In the genomic region with DNA sequence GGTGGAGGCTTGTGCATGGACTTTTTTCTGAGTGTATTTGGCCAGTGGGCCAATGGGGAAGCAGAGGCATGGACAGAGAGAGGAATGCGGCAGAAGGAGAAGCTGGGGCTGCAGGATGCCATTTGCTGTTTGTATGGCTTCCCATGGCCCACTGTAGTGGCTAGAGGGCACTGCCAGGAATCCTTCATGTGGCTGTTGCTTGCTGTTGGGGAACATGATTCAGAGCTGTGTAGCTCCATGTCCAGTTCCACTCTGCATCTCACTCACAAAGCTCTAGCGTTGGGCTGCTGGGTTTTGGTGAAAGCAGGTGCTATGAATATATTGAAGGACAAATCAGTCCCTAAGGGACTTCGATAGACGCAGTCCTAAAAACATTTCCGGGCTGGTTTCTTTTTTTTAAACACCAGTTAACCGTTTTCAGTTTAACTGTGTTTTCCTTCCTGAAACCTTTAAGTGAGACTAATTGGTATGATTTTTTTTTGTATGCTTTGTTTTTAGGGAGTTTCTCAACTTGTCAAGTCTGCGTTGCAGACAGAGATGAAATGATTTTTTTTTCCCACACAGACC, we compare ENCODE assay signal across 8 cellular contexts. TPM values are rescaled to one million over a fixed set of nuclear protein-coding genes. Genes with fewer than 3 reads are reported as not detected.
DNase-seq lines count a peak whose midpoint lies in the region; ATAC-seq, FAIRE-seq and TF ChIP-seq lines count a peak whose summit lies in the region.

No MANE protein-coding gene starts in this region.

- no peaks in the 10 kb centered on the region for H3K79me2 ChIP-seq in keratinocyte (ENCODE audit: control insufficient read depth, insufficient read depth, low read length)

- no peaks in the 10 kb centered on the region for H3K9me1 ChIP-seq in keratinocyte (ENCODE audit: control insufficient read depth, extremely low read depth, insufficient read depth, low read length)

- no peak for DNase-seq in T-helper 2 cell treated with Interferon-gamma antibody and Interleukin-4, amounts not matched to agents 5 μg/mL and 100 μg/mL, for 36 hours (ENCODE audit: low spot score)
- DNase-seq in keratinocyte (ENCODE audit: low read depth, low spot score) (no peak), NCI-H345 (lab: John Stamatoyannopoulos, UW) (no peak), OCI-M2 (lab: John Stamatoyannopoulos, UW; ENCODE audit: unreplicated experiment) (no peak), DMS 273 (lab: John Stamatoyannopoulos, UW; ENCODE audit: unreplicated experiment) (no peak), SIG-M5 (lab: John Stamatoyannopoulos, UW) (no peak)

- H3K9me3 ChIP-seq in keratinocyte (ENCODE audit: control insufficient read depth, low read depth, low read length), result no peaks in the 10 kb centered on the region

- no peak overlapping the region for H3K27ac ChIP-seq in keratinocyte (ENCODE audit: control insufficient read depth, insufficient read depth, low read length)

- no peaks in the 10 kb centered on the region for H3K27me3 ChIP-seq in keratinocyte (ENCODE audit: control insufficient read depth, extremely low read depth, insufficient read depth, low read length)

- H3K36me3 ChIP-seq in keratinocyte (ENCODE audit: control insufficient read depth in 2 of 2, extremely low read depth in 1 of 2, insufficient read depth in 2 of 2, low read length in 2 of 2), result no peaks in the 10 kb centered on the region

- peaks cover 65% of the 10 kb centered on the region for H3K4me1 ChIP-seq in keratinocyte (ENCODE audit: control insufficient read depth, extremely low read depth, insufficient read depth, low read length)

- no peak overlapping the region for H2AFZ ChIP-seq in keratinocyte (ENCODE audit: control insufficient read depth, low read length)

- peak overlapping the region; percentile 82 for H3K27ac Mint-ChIP-seq in T-helper 2 cell treated with Interferon-gamma antibody and Interleukin-4, amounts not matched to agents 5 μg/mL and 100 μg/mL, for 36 hours

- dilution Hi-C loops in keratinocyte (cut with MboI; ENCODE audit: extremely low pct_ligation_motif_present, low sequenced_read_pairs), result no loop called here

- H4K20me1 ChIP-seq in keratinocyte (ENCODE audit: control insufficient read depth, extremely low read depth, insufficient read depth, low read length), result no peaks in the 10 kb centered on the region

- H3K9ac ChIP-seq in keratinocyte (ENCODE audit: control insufficient read depth, extremely low read depth, insufficient read depth, low read length), result no peak overlapping the region

- peaks cover 77% of the 10 kb centered on the region for H3K4me1 Mint-ChIP-seq in T-helper 2 cell treated with Interferon-gamma antibody and Interleukin-4, amounts not matched to agents 5 μg/mL and 100 μg/mL, for 36 hours (ENCODE audit: low read depth)

- H3K4me3 Mint-ChIP-seq in T-helper 2 cell treated with Interferon-gamma antibody and Interleukin-4, amounts not matched to agents 5 μg/mL and 100 μg/mL, for 36 hours, result peak overlapping the region; percentile 80

- peak overlapping the region; percentile 30 for H3K4me2 ChIP-seq in keratinocyte (ENCODE audit: control insufficient read depth, extremely low read depth, insufficient read depth, low read depth, low read length)

- no peak overlapping the region for H3K4me3 ChIP-seq in keratinocyte (ENCODE audit: control insufficient read depth in 2 of 3, extremely low read depth in 1 of 3, insufficient read depth in 2 of 3, low read depth in 1 of 3, low read length in 3 of 3)

- H3K9me3 Mint-ChIP-seq in T-helper 2 cell treated with Interferon-gamma antibody and Interleukin-4, amounts not matched to agents 5 μg/mL and 100 μg/mL, for 36 hours, result no peaks in the 10 kb centered on the region

- peak; percentile 39 for ATAC-seq in GM18520 (IDR thresholded peaks at IDR 0.05; ENCODE audit: unreplicated experiment)
- ATAC-seq in HG02678 (IDR thresholded peaks at IDR 0.05; ENCODE audit: unreplicated experiment), result peak; percentile 52

- no peak for FAIRE-seq in keratinocyte (lab: Jason Lieb, UNC)

- TF ChIP-seq CTCF in keratinocyte (optimal IDR thresholded peaks at IDR 0.05 in 1 of 3, IDR thresholded peaks at IDR 0.05 in 1 of 3, conservative IDR thresholded peaks at IDR 0.05 in 1 of 3; ENCODE audit: extremely low read depth in 1 of 3, insufficient read depth in 2 of 3, low read length in 3 of 3), result no peak

- no peaks in the 10 kb centered on the region for H3K27me3 Mint-ChIP-seq in T-helper 2 cell treated with Interferon-gamma antibody and Interleukin-4, amounts not matched to agents 5 μg/mL and 100 μg/mL, for 36 hours (ENCODE audit: low read depth)

- peaks cover 77% of the 10 kb centered on the region for H3K36me3 Mint-ChIP-seq in T-helper 2 cell treated with Interferon-gamma antibody and Interleukin-4, amounts not matched to agents 5 μg/mL and 100 μg/mL, for 36 hours (ENCODE audit: low read depth)

RNA-seq across cellular contexts. Expression of a gene that starts 51.3 kb away (rescaled TPM):
- 14.8 to 23.0 TPM (median 21.5 TPM) in 3 replicates for polyA plus RNA-seq in keratinocyte
- 2.4 TPM for polyA plus RNA-seq in keratinocyte (2011; ENCODE audit: low read depth)
- polyA plus RNA-seq in keratinocyte (2011; cell fraction: cytosol; rRNA removed), result 9.5 and 17.4 TPM in 2 replicates
- polyA plus RNA-seq in keratinocyte (2011; cell fraction: nucleus; rRNA removed), result 56.3 and 66.2 TPM in 2 replicates
- polyA plus RNA-seq in keratinocyte (2012; ENCODE audit: low replicate concordance), result 7.7 and 9.6 TPM in 2 replicates
- polyA minus RNA-seq in keratinocyte, result 43.5 to 54.4 TPM (median 46.9 TPM) in 3 replicates
- polyA minus RNA-seq in keratinocyte (2011; cell fraction: cytosol; rRNA and poly(A)+ RNA removed), result 18.8 TPM
- 29.9 and 37.5 TPM in 2 replicates for polyA minus RNA-seq in keratinocyte (2011; cell fraction: nucleus; rRNA and poly(A)+ RNA removed)
